In the genomic region with DNA sequence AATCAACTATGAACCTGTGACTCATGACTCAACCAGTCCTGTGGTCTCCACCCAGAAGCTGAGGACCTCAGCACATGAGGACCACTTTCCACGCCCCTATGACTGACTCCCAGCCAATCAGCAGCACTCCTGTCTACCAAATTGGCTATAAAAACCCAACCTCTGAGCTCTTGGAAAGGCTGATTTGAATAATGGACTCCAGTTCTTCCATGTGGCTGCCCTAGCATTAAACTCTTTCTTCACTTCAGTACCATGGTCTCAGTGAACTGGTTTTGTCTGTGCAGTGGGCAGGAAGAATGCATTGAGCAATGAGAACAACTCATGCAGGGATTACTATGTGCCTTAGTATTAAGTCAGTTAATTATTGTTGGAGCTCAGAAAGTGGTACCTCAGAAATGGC, we compare ENCODE assay signal across 23 cellular contexts.
"Had no signal": no experiment of that assay in that cellular context is flagged by ENCODE, and none has a peak within 500 bp of the region (broad histone marks: within the 10 kb centered on the region; RNA-seq: fewer than 3 reads in every experiment).

No MANE protein-coding gene starts in this region.

- H3K4me1 Mint-ChIP-seq: memory B cell; naive B cell; nephron; neural progenitor cell; stimulated activated naive CD8-positive, alpha-beta T cell treated with anti-CD3 and anti-CD28 coated beads, Interleukin-15, amount 100 ng/mL, for 72 hours had no signal

- H3K27ac ChIP-seq: coronary artery, neural progenitor cell, parathyroid adenoma, right atrium auricular region, thyroid gland, vagina had no signal

- H3K36me3 ChIP-seq: neural progenitor cell, right atrium auricular region, thyroid gland, vagina had no signal

- H3K4me3 Mint-ChIP-seq: memory B cell; naive B cell; nephron; neural progenitor cell; stimulated activated naive CD8-positive, alpha-beta T cell treated with anti-CD3 and anti-CD28 coated beads, Interleukin-15, amount 100 ng/mL, for 72 hours had no signal

- H3K9me3 ChIP-seq: right atrium auricular region, thyroid gland, vagina had no signal

- H3K27ac Mint-ChIP-seq: memory B cell; naive B cell; nephron; neural progenitor cell; progenitor cell of endocrine pancreas; stimulated activated naive CD8-positive, alpha-beta T cell treated with anti-CD3 and anti-CD28 coated beads, Interleukin-15, amount 100 ng/mL, for 72 hours had no signal

- H3K4me3 ChIP-seq: coronary artery, lung, neural progenitor cell, right atrium auricular region, smooth muscle cell, thyroid gland, vagina had no signal

- H3K27me3 Mint-ChIP-seq: stimulated activated naive CD8-positive, alpha-beta T cell treated with anti-CD3 and anti-CD28 coated beads, Interleukin-15, amount 100 ng/mL, for 72 hours had no signal

- DNase-seq: dermis blood vessel endothelial cell; effector memory CD4-positive, alpha-beta T cell; naive B cell; stimulated activated CD4-positive, alpha-beta T cell treated with anti-CD3 and anti-CD28 coated beads, Interleukin-12 subunit alpha, Interleukin-12 subunit beta, amount 100 ng/mL, for 4 hours; stimulated activated CD4-positive, alpha-beta T cell treated with anti-CD3 and anti-CD28 coated beads, Interleukin-1b, Interleukin-23, amount 100 ng/mL, for 48 hours; stimulated activated CD4-positive, alpha-beta T cell treated with anti-CD3 and anti-CD28 coated beads, Interleukin-4, amount 100 ng/mL, for 1 hour; stimulated activated CD8-positive, alpha-beta memory T cell treated with anti-CD3 and anti-CD28 coated beads, Interleukin-4, amount 100 ng/mL, for 48 hours; stimulated activated naive CD4-positive, alpha-beta T cell; stimulated activated naive CD8-positive, alpha-beta T cell treated with anti-CD3 and anti-CD28 coated beads, Interleukin-15, amount 100 ng/mL, for 72 hours; thyroid gland; trophoblast cell had no signal

- ATAC-seq: left lobe of liver; sciatic nerve; stimulated activated naive CD8-positive, alpha-beta T cell treated with anti-CD3 and anti-CD28 coated beads, Interleukin-15, amount 100 ng/mL, for 72 hours had no signal

- H3K36me3 Mint-ChIP-seq: naive B cell, neural progenitor cell had no signal

- H3K9ac ChIP-seq: neural progenitor cell, parathyroid adenoma had no signal

- H3K4me1 ChIP-seq: neural progenitor cell, parathyroid adenoma, right atrium auricular region, thyroid gland, vagina had no signal

- H3K9me3 Mint-ChIP-seq: naive B cell; stimulated activated naive CD8-positive, alpha-beta T cell treated with anti-CD3 and anti-CD28 coated beads, Interleukin-15, amount 100 ng/mL, for 72 hours had no signal

- H3K27me3 ChIP-seq: neural progenitor cell, right atrium auricular region, thyroid gland, vagina had no signal
